Comparison of ENCODE assay signal across 8 cellular contexts in the genomic region with DNA sequence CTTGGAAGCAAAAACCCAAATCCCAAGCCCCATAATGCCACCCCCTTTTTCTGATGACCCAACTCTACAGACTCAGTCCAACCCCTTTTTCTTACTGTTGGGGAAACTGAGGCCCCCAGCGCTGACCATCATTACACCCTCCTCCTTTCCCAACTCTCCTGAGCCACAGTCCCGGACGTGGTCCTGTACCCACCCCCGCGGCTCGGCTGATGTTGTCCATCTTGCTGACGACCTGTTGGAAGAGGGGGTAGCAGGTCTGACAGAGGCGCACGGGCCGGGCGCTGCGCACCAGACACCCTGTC. TPM values are rescaled to one million over a fixed set of nuclear protein-coding genes. Genes with fewer than 3 reads are reported as not detected.
A peak's percentile ranks its signal among the peaks of the same experiment; 100 is the strongest.
DNase-seq lines count a peak whose midpoint lies in the region; ATAC-seq and TF ChIP-seq lines count a peak whose summit lies in the region.

No MANE protein-coding gene starts in this region.

- H3K4me1 ChIP-seq in mesendoderm (ENCODE audit: control insufficient read depth, low read depth, low read length) = no peaks in the 10 kb centered on the region
- H3K4me1 ChIP-seq in urinary bladder (ENCODE audit: insufficient read depth) = no peaks in the 10 kb centered on the region

- peak overlapping the region; percentile 83 for H3K56ac ChIP-seq in mesendoderm (ENCODE audit: low read length)

- no peak overlapping the region for H3K23ac ChIP-seq in mesendoderm (ENCODE audit: low read length)

- no peaks in the 10 kb centered on the region for H3K27me3 ChIP-seq in mesendoderm (ENCODE audit: insufficient read depth, low read length, poor library complexity)

- no peak overlapping the region for H2BK120ac ChIP-seq in mesendoderm (ENCODE audit: low read depth, low read length)

- TF ChIP-seq CTCF in AG04449 (IDR thresholded peaks at IDR 0.05; ENCODE audit: insufficient read depth, low read length, missing control alignments) (no peak), cardiac fibroblast (IDR thresholded peaks at IDR 0.05; ENCODE audit: low read depth, low read length) (no peak)

- no peak overlapping the region for H2AK5ac ChIP-seq in mesendoderm (ENCODE audit: low read length)

- no peak overlapping the region for H2BK15ac ChIP-seq in mesendoderm (replicated peaks; ENCODE audit: low read depth)

- peak; percentile 37 for ATAC-seq in GM19452 (IDR thresholded peaks at IDR 0.05; ENCODE audit: unreplicated experiment)

- peak overlapping the region; percentile 78 for H3K4me2 ChIP-seq in mesendoderm (ENCODE audit: low read length)

- H3K4ac ChIP-seq in mesendoderm (ENCODE audit: low read depth, low read length) = no peak overlapping the region

- H3K9ac ChIP-seq in mesendoderm (ENCODE audit: low read length) = peak overlapping the region; percentile 82

- POLR2A ChIA-PET in AG04449 (lab: Yijun Ruan, JAX) = no interaction called here

- no peak overlapping the region for H4K5ac ChIP-seq in mesendoderm (ENCODE audit: low read length)

- no CpG with 5 or more reads among the region's 12 CpGs for WGBS in mesendoderm (ENCODE audit: extremely low coverage, insufficient coverage, low lambda C conversion rate)
- WGBS in urinary bladder = under 1% methylated on average over 12 of the region's 12 CpGs

- H3K79me2 ChIP-seq in mesendoderm (ENCODE audit: control insufficient read depth, insufficient read depth, low read length) = no peaks in the 10 kb centered on the region

- H3K18ac ChIP-seq in mesendoderm (ENCODE audit: low read length) = no peak overlapping the region

- H3K36me3 ChIP-seq in mesendoderm (ENCODE audit: control insufficient read depth, insufficient read depth, low read length) = no peaks in the 10 kb centered on the region
- H3K36me3 ChIP-seq in urinary bladder (ENCODE audit: insufficient read depth) = no peaks in the 10 kb centered on the region

- no peak overlapping the region for H4K8ac ChIP-seq in mesendoderm (ENCODE audit: low read depth, low read length)

- H3K79me1 ChIP-seq in mesendoderm (ENCODE audit: low read length) = no peaks in the 10 kb centered on the region

- H3K4me3 ChIP-seq in AG04449 (ENCODE audit: low read depth, low read length) (peak overlapping the region; percentile 96), cardiac fibroblast (replicated peaks in 1 of 2; ENCODE audit: low read depth in 2 of 2, low read length in 2 of 2) (peak overlapping the region; percentile 90 to 97), mesendoderm (ENCODE audit: low read length) (peak overlapping the region; percentile 65), urinary bladder (ENCODE audit: low read depth, low read length) (peak overlapping the region; percentile 93)

- DNase-seq in AG04449 (ENCODE audit: low read depth, low spot score) = no peak
- DNase-seq in HuH-7 (ENCODE audit: low spot score) = peak; percentile 28
- DNase-seq in cardiac fibroblast (ENCODE audit: low read depth in 2 of 2) = no peak
- no peak for DNase-seq in mesendoderm
- no peak for DNase-seq in KG1 (lab: John Stamatoyannopoulos, UW)
- DNase-seq in stimulated activated CD4-positive, alpha-beta T cell treated with anti-CD3 and anti-CD28 coated beads, Interleukin-2, amount 100 ng/mL, for 48 hours = no peak

- no peak overlapping the region for H2BK5ac ChIP-seq in mesendoderm (ENCODE audit: low read length)

- CTCF ChIA-PET in AG04449 (lab: Yijun Ruan, JAX) = interaction anchor here (1.1 to 1.5 kb wide), 2 partner anchors 417 to 418 kb away, joined by 3 to 5 read pairs; no protein-coding TSS in a partner anchor

- no peak overlapping the region for H3K27ac ChIP-seq in mesendoderm (ENCODE audit: low read depth, low read length)
- no peak overlapping the region for H3K27ac ChIP-seq in urinary bladder (ENCODE audit: low read depth)

RNA-seq across cellular contexts. Expression of a gene that starts 0.5 kb away (rescaled TPM):
- polyA plus RNA-seq in mesendoderm (2013, experiment 1 of 2) = 9.2 TPM
- polyA plus RNA-seq in mesendoderm (2013, experiment 2 of 2) = 9.2 TPM
- total RNA-seq in urinary bladder = 37.0 TPM
- 36.0 TPM for polyA plus RNA-seq in urinary bladder
